ENCODE assay signal across 2 cellular contexts in genomic region chr1:174428033-174428432, GRCh38.
TF ChIP-seq lines count a peak whose summit lies in the region.

No MANE protein-coding gene starts in this region.

TF ChIP-seq in IMR-90, 13 proteins besides CTCF, POLR2A, EP300 and RAD21:
- no peak for TF ChIP-seq MAZ (IDR thresholded peaks at IDR 0.05; ENCODE audit: borderline replicate concordance, low read depth, low read length)
- TF ChIP-seq CHD1 (IDR thresholded peaks at IDR 0.05; ENCODE audit: low read depth, low read length) = no peak
- TF ChIP-seq RFX5 (IDR thresholded peaks at IDR 0.05; ENCODE audit: low read depth, low read length) = no peak
- TF ChIP-seq MAFK (IDR thresholded peaks at IDR 0.05; ENCODE audit: low read depth, low read length) = peak; percentile 99
- no peak for TF ChIP-seq FOS (IDR thresholded peaks at IDR 0.05; ENCODE audit: low read depth, low read length)
- TF ChIP-seq ELK1 (IDR thresholded peaks at IDR 0.05; ENCODE audit: borderline replicate concordance, low read depth, low read length) = no peak
- TF ChIP-seq NFE2L2 (IDR thresholded peaks at IDR 0.05; ENCODE audit: low read depth, low read length) = no peak

TF ChIP-seq in K562, 482 proteins besides CTCF, POLR2A, EP300 and RAD21 (continues in another document):
- TF ChIP-seq ZFX (CRISPR knock-in tag; IDR thresholded peaks at IDR 0.05) (no peak), ZKSCAN1 (IDR thresholded peaks at IDR 0.05; ENCODE audit: low read depth, low read length) (no peak), ZNF764 (CRISPR knock-in tag; IDR thresholded peaks at IDR 0.05; ENCODE audit: low read depth) (no peak), ZNF785 (CRISPR knock-in tag; IDR thresholded peaks at IDR 0.05) (no peak), HNRNPL (IDR thresholded peaks at IDR 0.05; ENCODE audit: low read depth, low read length) (no peak), LARP7 (IDR thresholded peaks at IDR 0.05) (no peak), ZNF436 (CRISPR knock-in tag; IDR thresholded peaks at IDR 0.05) (no peak), MAFK (IDR thresholded peaks at IDR 0.05; ENCODE audit: low read length) (peak; percentile 100), ZNF174 (CRISPR knock-in tag; IDR thresholded peaks at IDR 0.05) (no peak), KDM4B (IDR thresholded peaks at IDR 0.05; ENCODE audit: borderline replicate concordance in 2 of 2, low read depth in 1 of 2) (no peak), ATF7 (IDR thresholded peaks at IDR 0.05) (no peak), MAFF (IDR thresholded peaks at IDR 0.05; ENCODE audit: low read length) (peak; percentile 100), MEIS2 (IDR thresholded peaks at IDR 0.05; ENCODE audit: partially characterized antibody) (peak; percentile 35), CBFA2T3 (IDR thresholded peaks at IDR 0.05) (peak; percentile 38), SNRNP70 (optimal IDR thresholded peaks at IDR 0.05; ENCODE audit: low read depth, low read length) (no peak), MBD1 (CRISPR knock-in tag; IDR thresholded peaks at IDR 0.05) (no peak), DPF2 (IDR thresholded peaks at IDR 0.05) (peak; percentile 40; the same call in 1 of the 2 replicates), ZNF644 (tag; IDR thresholded peaks at IDR 0.05; ENCODE audit: low read depth) (no peak), ZNF239 (CRISPR knock-in tag; IDR thresholded peaks at IDR 0.05) (no peak), POLR2B (IDR thresholded peaks at IDR 0.05; ENCODE audit: low read depth, partially characterized antibody) (no peak), CREB5 (CRISPR knock-in tag; IDR thresholded peaks at IDR 0.05) (no peak), PBX2 (CRISPR knock-in tag; IDR thresholded peaks at IDR 0.05; ENCODE audit: low read depth) (no peak), PBX2 (tag; conservative IDR thresholded peaks at IDR 0.05; ENCODE audit: low read depth) (0 out of 2 replicates have a peak, but pooled peaks have one; percentile 15), NFE2 (IDR thresholded peaks at IDR 0.05; ENCODE audit: low read depth) (peak; percentile 70), C11orf30 (IDR thresholded peaks at IDR 0.05; ENCODE audit: low read depth) (peak; percentile 99), CHD4 (IDR thresholded peaks at IDR 0.05; ENCODE audit: insufficient read depth, insufficient replicate concordance, low read depth, low read length, poor library complexity, severe bottlenecking) (no peak), SP1 (CRISPR knock-in tag; IDR thresholded peaks at IDR 0.05) (no peak), BACH1 (tag; IDR thresholded peaks at IDR 0.05) (peak; percentile 62; the same call in 1 of the 2 replicates), ZNF324 (CRISPR knock-in tag; IDR thresholded peaks at IDR 0.05) (no peak), ARID1B (IDR thresholded peaks at IDR 0.05) (peak; percentile 48), NCOA2 (IDR thresholded peaks at IDR 0.05; ENCODE audit: partially characterized antibody in 2 of 2) (no peak), ZNF133 (CRISPR knock-in tag; IDR thresholded peaks at IDR 0.05) (no peak), CEBPG (CRISPR knock-in tag; IDR thresholded peaks at IDR 0.05) (no peak), CEBPG (tag; conservative IDR thresholded peaks at IDR 0.05 in 1 of 2, IDR thresholded peaks at IDR 0.05 in 1 of 2) (no peak), MBD2 (IDR thresholded peaks at IDR 0.05; ENCODE audit: borderline replicate concordance, low read depth) (no peak), BDP1 (IDR thresholded peaks at IDR 0.05; ENCODE audit: insufficient read depth, insufficient read length) (no peak), ZNF165 (CRISPR knock-in tag; IDR thresholded peaks at IDR 0.05; ENCODE audit: borderline replicate concordance) (no peak), ILK (tag; IDR thresholded peaks at IDR 0.05; ENCODE audit: borderline replicate concordance, low read depth) (no peak), ZNF75A (CRISPR knock-in tag; IDR thresholded peaks at IDR 0.05) (no peak), NCOR1 (IDR thresholded peaks at IDR 0.05) (0 out of 2 replicates have a peak, but pooled peaks have one; percentile 11), ZNF609 (CRISPR knock-in tag; IDR thresholded peaks at IDR 0.05; ENCODE audit: borderline replicate concordance) (no peak), GATA2 (CRISPR knock-in tag; IDR thresholded peaks at IDR 0.05) (no peak), CTBP1 (IDR thresholded peaks at IDR 0.05; ENCODE audit: borderline replicate concordance) (peak; percentile 12; the same call in 1 of the 2 replicates), PKNOX1 (IDR thresholded peaks at IDR 0.05) (peak; percentile 27; the same call in 1 of the 2 replicates), ZNF274 (IDR thresholded peaks at IDR 0.05; ENCODE audit: borderline replicate concordance, low read depth, low read length) (no peak), GTF2B (IDR thresholded peaks at IDR 0.05; ENCODE audit: extremely low read depth, insufficient read length) (no peak), TCF3 (CRISPR knock-in tag; IDR thresholded peaks at IDR 0.05) (0 out of 2 replicates have a peak, but pooled peaks have one; percentile 13), CHAMP1 (IDR thresholded peaks at IDR 0.05) (0 out of 2 replicates have a peak, but pooled peaks have one; percentile 29), FOXP1 (CRISPR knock-in tag; IDR thresholded peaks at IDR 0.05) (no peak), TAF9B (IDR thresholded peaks at IDR 0.05; ENCODE audit: partially characterized antibody) (no peak), KLF16 (IDR thresholded peaks at IDR 0.05) (no peak), FOXJ3 (CRISPR knock-in tag; IDR thresholded peaks at IDR 0.05) (no peak), ZNF431 (CRISPR knock-in tag; IDR thresholded peaks at IDR 0.05) (no peak), ZNF24 (IDR thresholded peaks at IDR 0.05) (no peak), FOXO4 (CRISPR knock-in tag; IDR thresholded peaks at IDR 0.05) (no peak), SETDB1 (IDR thresholded peaks at IDR 0.05; ENCODE audit: low read length) (no peak), NCOA1 (IDR thresholded peaks at IDR 0.05; ENCODE audit: low read depth) (no peak)
